ENCODE assay signal across 13 cellular contexts in the genomic region with DNA sequence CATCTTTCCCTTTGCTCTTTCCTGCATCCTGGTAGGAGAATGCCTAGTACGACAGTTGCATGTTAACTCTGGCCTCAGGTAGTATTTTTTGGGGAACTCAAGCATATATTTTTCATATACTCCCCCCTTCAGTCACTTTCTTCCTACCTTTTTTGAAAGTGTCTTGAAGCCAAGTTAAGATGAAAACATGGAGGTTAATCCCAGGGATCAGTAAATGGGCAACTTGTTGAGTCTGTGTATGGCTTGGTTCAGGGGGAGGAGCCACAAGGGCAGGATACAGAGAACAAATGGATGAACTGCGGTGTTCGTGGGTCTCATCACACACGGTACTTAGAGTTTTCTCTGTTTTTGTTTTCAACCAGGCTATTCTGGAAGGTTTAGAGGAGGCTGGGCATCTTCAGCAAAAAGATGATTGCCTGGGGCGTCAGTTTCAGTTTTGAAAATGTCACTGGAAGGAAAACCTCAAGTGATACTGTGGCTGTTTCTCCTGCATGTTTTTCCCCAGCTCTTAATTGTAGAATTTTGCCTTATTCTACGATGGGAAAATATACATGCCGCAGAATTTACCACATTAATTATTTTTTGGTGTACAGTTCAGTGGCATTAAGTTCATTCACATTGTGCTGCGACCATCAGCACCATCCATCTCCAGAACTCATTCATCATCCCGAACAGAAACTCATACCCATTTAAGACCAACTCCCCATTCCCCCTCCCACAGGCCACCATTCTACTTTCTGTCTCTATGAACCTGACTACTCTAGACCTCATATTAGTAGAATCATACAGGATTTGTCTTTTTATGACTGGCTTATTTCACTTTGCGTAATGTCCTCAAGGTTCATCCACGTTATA.
A peak's percentile ranks its signal among the peaks of the same experiment; 100 is the strongest.
DNase-seq lines count a peak whose midpoint lies in the region; ATAC-seq lines count a peak whose summit lies in the region.
"Had no signal": no experiment of that assay in that cellular context is flagged by ENCODE, and none has a peak within 500 bp of the region (broad histone marks: within the 10 kb centered on the region; RNA-seq: fewer than 3 reads in every experiment).

No MANE protein-coding gene starts in this region.

- peak overlapping the region; percentile 43 for H3K27ac Mint-ChIP-seq in activated CD4-positive, alpha-beta T cell treated with anti-CD3 and anti-CD28 coated beads, Interleukin-2, amount 10 ng/mL, durations not matched to agents 24 days and 14 days
- H3K27ac Mint-ChIP-seq in activated T-helper 17 cell treated with anti-CD3 and anti-CD28 coated beads, Interleukin-2, amount 50 U/mL, for 72 hours: peak overlapping the region; percentile 20
- peak overlapping the region; percentile 89 for H3K27ac Mint-ChIP-seq in stimulated activated naive CD8-positive, alpha-beta T cell treated with anti-CD3 and anti-CD28 coated beads, Interleukin-15, Interleukin-2, amounts not matched to agents 100 ng/mL and 50 ng/mL, for 24 hours

- H3K36me3 Mint-ChIP-seq in activated CD4-positive, alpha-beta T cell treated with anti-CD3 and anti-CD28 coated beads, Interleukin-2, amount 10 ng/mL, durations not matched to agents 24 days and 14 days (ENCODE audit: low read depth): no peaks in the 10 kb centered on the region
- no peaks in the 10 kb centered on the region for H3K36me3 Mint-ChIP-seq in activated T-helper 17 cell treated with anti-CD3 and anti-CD28 coated beads, Interleukin-2, amount 50 U/mL, for 72 hours (ENCODE audit: low read depth)
- no peaks in the 10 kb centered on the region for H3K36me3 Mint-ChIP-seq in stimulated activated naive CD8-positive, alpha-beta T cell treated with anti-CD3 and anti-CD28 coated beads, Interleukin-15, Interleukin-2, amounts not matched to agents 100 ng/mL and 50 ng/mL, for 24 hours (ENCODE audit: low read depth)

- ATAC-seq in activated T-helper 17 cell treated with anti-CD3 and anti-CD28 coated beads, Interleukin-2, amount 50 U/mL, for 72 hours (replicated peaks): peak; percentile 87
- no peak for ATAC-seq in HG02763 (IDR thresholded peaks at IDR 0.05; ENCODE audit: unreplicated experiment)
- ATAC-seq: HepG2 had no signal

- intact Hi-C loops in activated CD4-positive, alpha-beta T cell treated with anti-CD3 and anti-CD28 coated beads, Interleukin-2, amount 10 ng/mL, durations not matched to agents 24 days and 14 days (cut with micrococcal nuclease): loop anchor here (1.0 to 2.0 kb wide), 2 partner anchors 15 to 48 kb away; no protein-coding TSS in a partner anchor

- no peaks in the 10 kb centered on the region for H3K27me3 Mint-ChIP-seq in activated CD4-positive, alpha-beta T cell treated with anti-CD3 and anti-CD28 coated beads, Interleukin-2, amount 10 ng/mL, durations not matched to agents 24 days and 14 days
- H3K27me3 Mint-ChIP-seq in activated T-helper 17 cell treated with anti-CD3 and anti-CD28 coated beads, Interleukin-2, amount 50 U/mL, for 72 hours: peaks cover 7% of the 10 kb centered on the region
- H3K27me3 Mint-ChIP-seq in stimulated activated naive CD8-positive, alpha-beta T cell treated with anti-CD3 and anti-CD28 coated beads, Interleukin-15, Interleukin-2, amounts not matched to agents 100 ng/mL and 50 ng/mL, for 24 hours: no peaks in the 10 kb centered on the region

- H3K4me3 Mint-ChIP-seq in activated CD4-positive, alpha-beta T cell treated with anti-CD3 and anti-CD28 coated beads, Interleukin-2, amount 10 ng/mL, durations not matched to agents 24 days and 14 days: peak overlapping the region; percentile 2
- H3K4me3 Mint-ChIP-seq in activated T-helper 17 cell treated with anti-CD3 and anti-CD28 coated beads, Interleukin-2, amount 50 U/mL, for 72 hours: peak overlapping the region; percentile 53
- no peak overlapping the region for H3K4me3 Mint-ChIP-seq in stimulated activated naive CD8-positive, alpha-beta T cell treated with anti-CD3 and anti-CD28 coated beads, Interleukin-15, Interleukin-2, amounts not matched to agents 100 ng/mL and 50 ng/mL, for 24 hours

- DNase-seq in activated CD4-positive, alpha-beta T cell treated with anti-CD3 and anti-CD28 coated beads, Interleukin-2, amount 10 ng/mL, durations not matched to agents 24 days and 14 days: no peak
- DNase-seq in activated CD4-positive, alpha-beta T cell treated with anti-CD3 and anti-CD28 coated beads for 1 hour: no peak
- DNase-seq in stimulated activated CD4-positive, alpha-beta T cell treated with anti-CD3 and anti-CD28 coated beads, Interleukin-15, amount 100 ng/mL, for 24 hours: peak; percentile 27
- no peak for DNase-seq in stimulated activated CD4-positive, alpha-beta T cell treated with anti-CD3 and anti-CD28 coated beads, Interleukin-12 subunit alpha, Interleukin-12 subunit beta, amount 100 ng/mL, for 4 hours
- no peak for DNase-seq in activated CD4-positive, CD25-positive, alpha-beta regulatory T cell treated with anti-CD3 and anti-CD28 coated beads, Interleukin-2, amount 50 U/mL, for 72 hours
- DNase-seq: H7, NCI-H1105 treated with DMSO at 0.1 percent for 48 hours, NCI-H187, NCI-H748 treated with DMSO at 0.1 percent for 48 hours had no signal

- H3K4me1 Mint-ChIP-seq in activated CD4-positive, alpha-beta T cell treated with anti-CD3 and anti-CD28 coated beads, Interleukin-2, amount 10 ng/mL, durations not matched to agents 24 days and 14 days: peaks cover 11% of the 10 kb centered on the region
- H3K4me1 Mint-ChIP-seq in activated T-helper 17 cell treated with anti-CD3 and anti-CD28 coated beads, Interleukin-2, amount 50 U/mL, for 72 hours: no peaks in the 10 kb centered on the region
- peaks cover 21% of the 10 kb centered on the region for H3K4me1 Mint-ChIP-seq in stimulated activated naive CD8-positive, alpha-beta T cell treated with anti-CD3 and anti-CD28 coated beads, Interleukin-15, Interleukin-2, amounts not matched to agents 100 ng/mL and 50 ng/mL, for 24 hours (ENCODE audit: low read depth)

- peaks cover 7% of the 10 kb centered on the region for H3K9me3 Mint-ChIP-seq in activated CD4-positive, alpha-beta T cell treated with anti-CD3 and anti-CD28 coated beads, Interleukin-2, amount 10 ng/mL, durations not matched to agents 24 days and 14 days
- H3K9me3 Mint-ChIP-seq in activated T-helper 17 cell treated with anti-CD3 and anti-CD28 coated beads, Interleukin-2, amount 50 U/mL, for 72 hours: no peaks in the 10 kb centered on the region
- no peaks in the 10 kb centered on the region for H3K9me3 Mint-ChIP-seq in stimulated activated naive CD8-positive, alpha-beta T cell treated with anti-CD3 and anti-CD28 coated beads, Interleukin-15, Interleukin-2, amounts not matched to agents 100 ng/mL and 50 ng/mL, for 24 hours

Comparison
In these comparisons a context has a peak if more than half of its experiments do, and no peak if none do; other contexts are left out.
1. H3K27ac Mint-ChIP-seq: peak in every context shown above with its lines; median percentile 89 in stimulated activated naive CD8-positive, alpha-beta T cell treated with anti-CD3 and anti-CD28 coated beads, Interleukin-15, Interleukin-2, amounts not matched to agents 100 ng/mL and 50 ng/mL, for 24 hours; 43 in activated CD4-positive, alpha-beta T cell treated with anti-CD3 and anti-CD28 coated beads, Interleukin-2, amount 10 ng/mL, durations not matched to agents 24 days and 14 days; 20 in activated T-helper 17 cell treated with anti-CD3 and anti-CD28 coated beads, Interleukin-2, amount 50 U/mL, for 72 hours.